In the genomic region with DNA sequence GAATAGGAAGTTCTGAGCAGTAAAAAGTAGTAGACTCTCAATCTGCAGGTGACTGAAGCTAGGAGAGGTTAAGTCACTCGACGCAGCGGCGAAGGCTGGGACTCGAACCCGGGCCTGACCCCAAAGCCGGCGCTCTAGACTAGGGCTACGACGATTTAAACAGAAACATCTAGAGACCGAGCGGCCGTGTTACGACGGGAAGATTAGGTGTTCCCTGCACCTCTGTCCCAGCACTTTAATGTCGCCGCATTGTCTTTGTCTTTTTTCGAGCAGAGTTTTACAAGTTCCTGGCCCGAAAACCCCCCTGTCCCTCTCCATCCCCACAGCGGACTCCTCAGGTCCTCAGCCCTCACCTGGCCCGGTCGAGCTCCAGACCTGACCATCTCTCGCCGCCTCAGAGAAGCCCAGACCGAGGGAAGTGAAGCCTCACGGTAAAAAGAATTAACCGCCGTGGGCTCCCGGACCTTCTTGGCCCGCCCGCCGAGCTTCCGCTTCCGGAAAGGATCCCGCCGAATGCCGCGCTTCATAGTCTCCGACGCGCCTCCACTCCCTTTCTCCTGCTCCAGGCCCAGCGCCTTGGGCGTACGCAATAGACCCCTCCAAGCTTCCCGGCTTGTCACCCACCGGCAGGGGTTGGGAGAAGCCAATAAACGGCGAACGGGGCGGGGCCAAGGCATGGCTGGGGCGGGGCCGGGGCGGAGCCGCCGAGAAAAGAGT, we compare ENCODE assay signal across 8 cellular contexts. TPM values are rescaled to one million over a fixed set of nuclear protein-coding genes. Genes with fewer than 3 reads are reported as not detected.
DNase-seq lines count a peak whose midpoint lies in the region; ATAC-seq, FAIRE-seq and TF ChIP-seq lines count a peak whose summit lies in the region.

A gene with protein sequence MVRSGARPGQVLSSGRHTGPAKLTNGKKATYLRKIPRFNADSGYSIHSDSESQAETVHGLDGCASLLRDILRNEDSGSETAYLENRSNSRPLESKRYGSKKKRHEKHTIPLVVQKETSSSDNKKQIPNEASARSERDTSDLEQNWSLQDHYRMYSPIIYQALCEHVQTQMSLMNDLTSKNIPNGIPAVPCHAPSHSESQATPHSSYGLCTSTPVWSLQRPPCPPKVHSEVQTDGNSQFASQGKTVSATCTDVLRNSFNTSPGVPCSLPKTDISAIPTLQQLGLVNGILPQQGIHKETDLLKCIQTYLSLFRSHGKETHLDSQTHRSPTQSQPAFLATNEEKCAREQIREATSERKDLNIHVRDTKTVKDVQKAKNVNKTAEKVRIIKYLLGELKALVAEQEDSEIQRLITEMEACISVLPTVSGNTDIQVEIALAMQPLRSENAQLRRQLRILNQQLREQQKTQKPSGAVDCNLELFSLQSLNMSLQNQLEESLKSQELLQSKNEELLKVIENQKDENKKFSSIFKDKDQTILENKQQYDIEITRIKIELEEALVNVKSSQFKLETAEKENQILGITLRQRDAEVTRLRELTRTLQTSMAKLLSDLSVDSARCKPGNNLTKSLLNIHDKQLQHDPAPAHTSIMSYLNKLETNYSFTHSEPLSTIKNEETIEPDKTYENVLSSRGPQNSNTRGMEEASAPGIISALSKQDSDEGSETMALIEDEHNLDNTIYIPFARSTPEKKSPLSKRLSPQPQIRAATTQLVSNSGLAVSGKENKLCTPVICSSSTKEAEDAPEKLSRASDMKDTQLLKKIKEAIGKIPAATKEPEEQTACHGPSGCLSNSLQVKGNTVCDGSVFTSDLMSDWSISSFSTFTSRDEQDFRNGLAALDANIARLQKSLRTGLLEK (minus strand): TSS at position 439 of the 717 bp plus-strand sequence. CDS start 56 bp downstream, at position 383.

- in situ Hi-C loops in ACHN (cut with HindIII; ENCODE audit: low pct_ligation_motif_present, low pct_unique_long_range_greater_than_20kb, low sequenced_read_pairs) (no loop called here), mammary epithelial cell (cut with MboI; ENCODE audit: low sequenced_read_pairs in 2 of 2) (no loop called here)

- H4K20me1 ChIP-seq in mammary epithelial cell (ENCODE audit: insufficient read depth, low read length): no peaks in the 10 kb centered on the region

- peak within 1 kb of the TSS; percentile 80 for H3K4me3 ChIP-seq in WERI-Rb-1 (ENCODE audit: low read depth, low read length)
- peak within 1 kb of the TSS; percentile 83 to 91 (median 84) for H3K4me3 ChIP-seq in mammary epithelial cell (replicated peaks in 1 of 3; ENCODE audit: insufficient read depth in 1 of 3, low read depth in 2 of 3, low read length in 3 of 3)
- H3K4me3 ChIP-seq in small intestine (ENCODE audit: low read depth in 1 of 2, low read length in 2 of 2): peak within 1 kb of the TSS; percentile 62 to 77

- no peak for TF ChIP-seq CTCF in WERI-Rb-1 (IDR thresholded peaks at IDR 0.05; ENCODE audit: low read depth, low read length)
- no peak for TF ChIP-seq CTCF in mammary epithelial cell (conservative IDR thresholded peaks at IDR 0.05 in 1 of 2, IDR thresholded peaks at IDR 0.05 in 1 of 2; ENCODE audit: extremely low read depth in 1 of 2, insufficient read depth in 1 of 2, low read depth in 1 of 2, low read length in 2 of 2)

- dilution Hi-C loops in mammary epithelial cell (cut with HindIII; ENCODE audit: low sequenced_read_pairs): no loop called here

- no peak for FAIRE-seq in small intestine (lab: Jason Lieb, UNC)

- H3K27me3 ChIP-seq in WERI-Rb-1 (ENCODE audit: insufficient read depth, low read depth, severe bottlenecking) (no peaks in the 10 kb centered on the region), mammary epithelial cell (ENCODE audit: insufficient read depth, low read length) (no peaks in the 10 kb centered on the region), small intestine (ENCODE audit: control insufficient read depth in 2 of 2, insufficient read depth in 2 of 2, low read length in 2 of 2) (no peaks in the 10 kb centered on the region)

- H3K4me2 ChIP-seq in mammary epithelial cell (ENCODE audit: insufficient read depth, low read depth, low read length): peak within 1 kb of the TSS; percentile 84

- peak; percentile 96 for DNase-seq in ACHN
- DNase-seq in NCI-H2196 treated with DMSO at 0.1 percent for 48 hours (lab: John Stamatoyannopoulos, UW; ENCODE audit: unreplicated experiment): peak; percentile 98
- DNase-seq in WERI-Rb-1: peak; percentile 98
- DNase-seq in mammary epithelial cell: peak; percentile 93
- peak; percentile 94 for DNase-seq in iPS-NIHi11 (ENCODE audit: low spot score)
- peak; percentile 92 for DNase-seq in small intestine

- H3K4me1 ChIP-seq in mammary epithelial cell (ENCODE audit: insufficient read depth, low read length) (peaks cover 6% of the 10 kb centered on the region), small intestine (ENCODE audit: control insufficient read depth in 2 of 2, insufficient read depth in 1 of 2, low read depth in 1 of 2, low read length in 1 of 2) (no peaks in the 10 kb centered on the region)

- intact Hi-C loops in mammary epithelial cell (cut with micrococcal nuclease): loop anchor here (5.0 to 10.0 kb wide), 2 partner anchors 166 to 229 kb away; no protein-coding TSS in a partner anchor

- H3K79me2 ChIP-seq in mammary epithelial cell (ENCODE audit: insufficient read depth, low read length): peaks cover 26% of the 10 kb centered on the region

- BruUV-seq in mammary epithelial cell (replicated peaks; lab: Mats Ljungman, UMichigan): TSS peak; percentile 60

- peak within 1 kb of the TSS; percentile 85 for H3K9ac ChIP-seq in mammary epithelial cell (ENCODE audit: insufficient read depth, low read length)

- WGBS in mammary epithelial cell (ENCODE audit: low coverage, missing lambda C conversion rate): under 1% methylated on average over 21 of the region's 55 CpGs
- WGBS in small intestine, 3 donors: 0% methylated on average over 55 of the region's 55 CpGs

- peak; percentile 49 for ATAC-seq in GM18870 (IDR thresholded peaks at IDR 0.05; ENCODE audit: unreplicated experiment)
- ATAC-seq in HG03108 (IDR thresholded peaks at IDR 0.05; ENCODE audit: unreplicated experiment): peak; percentile 75

- peak within 1 kb of the TSS; percentile 99 for H2AFZ ChIP-seq in mammary epithelial cell (ENCODE audit: low read depth, low read length)

- CTCF ChIA-PET in mammary epithelial cell (lab: Charles Lee; ENCODE audit: low non-redundant PET): interaction anchor here (0.6 to 0.7 kb wide), 2 partner anchors 80 to 308 kb away, joined by 6 to 13 read pairs; no protein-coding TSS in a partner anchor

- H3K9me3 ChIP-seq in WERI-Rb-1 (ENCODE audit: severe bottlenecking) (no peaks in the 10 kb centered on the region), mammary epithelial cell (replicated peaks; ENCODE audit: insufficient read depth, low read length) (no peaks in the 10 kb centered on the region), small intestine (ENCODE audit: control insufficient read depth, low read depth) (no peaks in the 10 kb centered on the region)

- H3K27ac ChIP-seq in WERI-Rb-1 (peak within 1 kb of the TSS; percentile 89), mammary epithelial cell (ENCODE audit: insufficient read depth, low read depth, low read length) (peak within 1 kb of the TSS; percentile 85), small intestine (ENCODE audit: low read depth in 1 of 2, low read length in 1 of 2) (peak within 1 kb of the TSS; percentile 82 to 98)

- peaks cover 7% of the 10 kb centered on the region for H3K36me3 ChIP-seq in WERI-Rb-1
- peaks cover 1% of the 10 kb centered on the region for H3K36me3 ChIP-seq in mammary epithelial cell (ENCODE audit: insufficient read depth, low read length)
- no peaks in the 10 kb centered on the region for H3K36me3 ChIP-seq in small intestine (ENCODE audit: control insufficient read depth in 2 of 2, insufficient read depth in 2 of 2, low read length in 2 of 2)

RNA-seq across cellular contexts. Expression of the gene that starts here (rescaled TPM):
- total RNA-seq in mammary epithelial cell: 10 to 100 TPM; 34.1 to 39.7 TPM
- polyA plus RNA-seq in mammary epithelial cell (28.5 TPM), small intestine (10 to 100 TPM in 1 of 3 donors, 1 to 10 TPM in 2; 9.2 to 19.6 (median 9.7) TPM)
- 7.5 TPM for polyA minus RNA-seq in mammary epithelial cell

Comparison
In these comparisons a context has a peak if more than half of its experiments do, and no peak if none do; other contexts are left out.
1. Peak in every context shown above with its lines: DNase-seq, ATAC-seq, H3K4me3 ChIP-seq and H3K27ac ChIP-seq.